ENCODE assay signal across 12 cellular contexts in genomic region chr1:164774413-164774812, GRCh38.
DNase-seq lines count a peak whose midpoint lies in the region; ATAC-seq, FAIRE-seq and TF ChIP-seq lines count a peak whose summit lies in the region.
"Had no signal": no experiment of that assay in that cellular context is flagged by ENCODE, and none has a peak within 500 bp of the region (broad histone marks: within the 10 kb centered on the region; RNA-seq: fewer than 3 reads in every experiment).

No MANE protein-coding gene starts in this region.

- DNase-seq in COLO668 (lab: John Stamatoyannopoulos, UW; ENCODE audit: unreplicated experiment), result peak; percentile 42
- DNase-seq in IMR-90, result no peak
- DNase-seq in colonic mucosa, result no peak
- DNase-seq in pancreas, result no peak
- DNase-seq in hepatic stellate cell (ENCODE audit: low spot score), result no peak
- DNase-seq in activated CD4-positive, CD25-positive, alpha-beta regulatory T cell (lab: John Stamatoyannopoulos, UW), result no peak
- DNase-seq: activated T-cell treated with anti-CD3 and anti-CD28 coated beads, Interleukin-2, amount 50 U/mL, for 48 hours had no signal

- H3K79me1 ChIP-seq in IMR-90 (ENCODE audit: low read depth in 1 of 2, low read length in 2 of 2), result peaks cover 19 to 41% of the 10 kb centered on the region in 2 experiments

- H3K14ac ChIP-seq in IMR-90 (replicated peaks; ENCODE audit: low read depth, low read length), result peak overlapping the region; percentile 64

- no peak overlapping the region for H2AK9ac ChIP-seq in IMR-90 (replicated peaks; ENCODE audit: low read depth, low read length, poor library complexity)

- TF ChIP-seq CTCF in IMR-90 (conservative IDR thresholded peaks at IDR 0.05; ENCODE audit: low read depth, low read length) (no peak), colonic mucosa (IDR thresholded peaks at IDR 0.05) (no peak), pancreas (IDR thresholded peaks at IDR 0.05) (no peak)

- H4K5ac ChIP-seq in IMR-90 (ENCODE audit: low read depth, low read length), result peak overlapping the region; percentile 28

- 67% methylated on average over 1 of the region's 4 CpGs; no CpG with 5 or more reads in 1 of the 2 experiments for WGBS in IMR-90 (ENCODE audit: extremely low coverage in 2 of 2, insufficient read length in 1 of 2), 2 experiments
- 28 to 35% methylated on average over 4 of the region's 4 CpGs for WGBS in pancreas, 2 donors

- no peaks in the 10 kb centered on the region for H3K27me3 ChIP-seq in IMR-90 (ENCODE audit: control insufficient read depth, insufficient read depth, low read length)
- no peaks in the 10 kb centered on the region for H3K27me3 ChIP-seq in colonic mucosa
- no peaks in the 10 kb centered on the region for H3K27me3 ChIP-seq in pancreas
- H3K27me3 ChIP-seq: tibial nerve had no signal

- H2BK15ac ChIP-seq in IMR-90 (ENCODE audit: low read depth, low read length), result peak overlapping the region; percentile 95

- intact Hi-C loops in IMR-90 (cut with micrococcal nuclease) (loop anchor here (5.0 kb wide), 2 partner anchors 67 to 132 kb away; no protein-coding TSS in a partner anchor), colonic mucosa (cut with DNase I) (no loop called here), pancreas (cut with DNase I) (no loop called here)

- POLR2A ChIA-PET in IMR-90 (lab: Charles Lee; ENCODE audit: unreplicated experiment), result no interaction called here

- H4K91ac ChIP-seq in IMR-90 (ENCODE audit: insufficient read depth, low read depth, low read length), result peak overlapping the region; percentile 63; the same call in 1 of the 2 replicates

- H3K9ac ChIP-seq in IMR-90 (ENCODE audit: low read depth, low read length), result no peak overlapping the region
- H3K9ac ChIP-seq in colonic mucosa (ENCODE audit: low read depth in 2 of 2, low read length in 2 of 2), result peak overlapping the region in 1 of 2 donors; percentile 48

- H3K23ac ChIP-seq in IMR-90 (ENCODE audit: low read depth, low read length), result peak overlapping the region; percentile 42; the same call in 1 of the 2 replicates

- peak overlapping the region; percentile 61 for H3K27ac ChIP-seq in IMR-90 (ENCODE audit: insufficient read depth, low read length)
- peak overlapping the region; percentile 72 for H3K27ac ChIP-seq in colonic mucosa
- peak overlapping the region; percentile 48 to 89 (median 75) for H3K27ac ChIP-seq in pancreas

- H3K4ac ChIP-seq in IMR-90 (ENCODE audit: low read depth, low read length), result peak overlapping the region; percentile 64

- CTCF ChIA-PET in IMR-90 (lab: Yijun Ruan, JAX), result interaction anchor here (1.6 kb wide), 1 partner anchor 10 kb away, joined by 4 read pairs; no protein-coding TSS in a partner anchor

- BruUV-seq in IMR-90 (replicated peaks; lab: Mats Ljungman, UMichigan), result no TSS peak

- dilution Hi-C loops in IMR-90 (cut with HindIII; ENCODE audit: low sequenced_read_pairs, unreplicated experiment), result no loop called here

- in situ Hi-C loops in IMR-90 (cut with MboI; ENCODE audit: low sequenced_read_pairs), result no loop called here

- H2AFZ ChIP-seq in IMR-90 (replicated peaks; ENCODE audit: low read length, poor library complexity), result peak overlapping the region; percentile 27

- H2BK5ac ChIP-seq in IMR-90 (ENCODE audit: low read depth, low read length, poor library complexity, severe bottlenecking), result peak overlapping the region; percentile 49

- H3K4me2 ChIP-seq in IMR-90 (ENCODE audit: low read depth, low read length), result peak overlapping the region; percentile 20

- TF ChIP-seq POLR2A in IMR-90 (IDR thresholded peaks at IDR 0.05; ENCODE audit: low read depth, low read length), result no peak

- no peak for ATAC-seq in IMR-90 (ENCODE audit: low read depth)
- peak; percentile 18 to 24 (median 22) for ATAC-seq in pancreas
- no peak for ATAC-seq in HG03571 (IDR thresholded peaks at IDR 0.05; ENCODE audit: unreplicated experiment)
- no peak for ATAC-seq in HG03159 (IDR thresholded peaks at IDR 0.05; ENCODE audit: unreplicated experiment)
- ATAC-seq: activated CD4-positive, CD25-positive, alpha-beta regulatory T cell treated with anti-CD3 and anti-CD28 coated beads, Interleukin-2, amount 50 U/mL, for 24 hours; esophagus mucosa had no signal

- no peaks in the 10 kb centered on the region for H4K20me1 ChIP-seq in IMR-90 (ENCODE audit: insufficient read depth, low read length)

- peak overlapping the region; percentile 74; the same call in 1 of the 2 replicates for H2BK120ac ChIP-seq in IMR-90 (ENCODE audit: low read depth, low read length)

- peak overlapping the region; percentile 88 for H2AK5ac ChIP-seq in IMR-90 (ENCODE audit: low read depth, low read length)

- peak overlapping the region; percentile 65 for H3K18ac ChIP-seq in IMR-90 (ENCODE audit: low read depth, low read length)

- H3K9me3 ChIP-seq in IMR-90 (ENCODE audit: control insufficient read depth, insufficient read depth, low read length) (no peaks in the 10 kb centered on the region), colonic mucosa (no peaks in the 10 kb centered on the region), pancreas (no peaks in the 10 kb centered on the region)
- H3K9me3 ChIP-seq: tibial nerve had no signal

- TF ChIP-seq RAD21 in IMR-90 (IDR thresholded peaks at IDR 0.05; ENCODE audit: low read length), result no peak

- H3K4me3 ChIP-seq in IMR-90 (ENCODE audit: insufficient read depth, low read depth, low read length) (no peak overlapping the region), colonic mucosa (no peak overlapping the region), pancreas (peak overlapping the region in 1 of 4 donors; percentile 1)
- H3K4me3 ChIP-seq: tibial nerve had no signal

- H3K9me1 ChIP-seq in IMR-90 (ENCODE audit: insufficient read depth, low read length), result peaks cover 19% of the 10 kb centered on the region

- FAIRE-seq in pancreas (lab: Jason Lieb, UNC), result no peak

- peak overlapping the region; percentile 52; the same call in 1 of the 2 replicates for H2BK20ac ChIP-seq in IMR-90 (ENCODE audit: low read depth, low read length)

- peak overlapping the region; percentile 56 to 91 for H4K8ac ChIP-seq in IMR-90 (ENCODE audit: low read depth in 2 of 2, low read length in 2 of 2)

- H3K36me3 ChIP-seq in IMR-90 (ENCODE audit: control insufficient read depth, insufficient read depth, low read length) (no peaks in the 10 kb centered on the region), colonic mucosa (no peaks in the 10 kb centered on the region), pancreas (no peaks in the 10 kb centered on the region)
- H3K36me3 ChIP-seq: tibial nerve had no signal

- H3K4me1 ChIP-seq in IMR-90 (ENCODE audit: control insufficient read depth, insufficient read depth, low read length) (peaks cover 26% of the 10 kb centered on the region), colonic mucosa (peaks cover 12% of the 10 kb centered on the region), pancreas (peaks cover 82 to 84% (median 82%) of the 10 kb centered on the region in 3 donors)

- no peak overlapping the region for H3K56ac ChIP-seq in IMR-90 (ENCODE audit: extremely low read depth, insufficient read depth, low read length)

TF ChIP-seq in IMR-90, 13 proteins besides CTCF, POLR2A, EP300 and RAD21:
- TF ChIP-seq RFX5 (IDR thresholded peaks at IDR 0.05; ENCODE audit: low read depth, low read length) (no peak), CHD1 (IDR thresholded peaks at IDR 0.05; ENCODE audit: low read depth, low read length) (no peak)

Comparison
In these comparisons a context has a peak if more than half of its experiments do, and no peak if none do; other contexts are left out.
1. ATAC-seq: peak in pancreas (4 of 4); none in IMR-90 (single experiment), HG03571 (single experiment) and HG03159 (single experiment).
2. Peak in every context shown above with its lines, with median percentiles within 50 percentile points of each other: H3K27ac ChIP-seq.